10 cellular contexts compared by ENCODE assay signal in genomic region chr10:72258617-72259016, GRCh38. TPM values are rescaled to one million over a fixed set of nuclear protein-coding genes. Genes with fewer than 3 reads are reported as not detected.
DNase-seq lines count a peak whose midpoint lies in the region; ATAC-seq and TF ChIP-seq lines count a peak whose summit lies in the region.
"Had no signal": no experiment of that assay in that cellular context is flagged by ENCODE, and none has a peak within 500 bp of the region (broad histone marks: within the 10 kb centered on the region; RNA-seq: fewer than 3 reads in every experiment).

No MANE protein-coding gene starts in this region.

- H3K9me3 ChIP-seq in Caco-2 (no peaks in the 10 kb centered on the region), PC-9 (ENCODE audit: insufficient read depth, low read depth) (no peaks in the 10 kb centered on the region), esophagus muscularis mucosa (no peaks in the 10 kb centered on the region), gastrocnemius medialis (no peaks in the 10 kb centered on the region)

- WGBS in esophagus muscularis mucosa, result 98% methylated on average over 4 of the region's 4 CpGs

- POLR2A ChIA-PET in Caco-2 (lab: Charles Lee), result interaction anchor here (7.3 kb wide), 1 partner anchor 16 kb away, joined by 163 read pairs; the partner anchor contains the start of gene DDIT4
- POLR2A ChIA-PET in PC-9 (lab: Charles Lee; ENCODE audit: unreplicated experiment), result interaction anchor here (0.6 kb wide), 2 partner anchors 14 to 73 kb away, joined by 3 to 6 read pairs; no protein-coding TSS in a partner anchor

- H3K27ac ChIP-seq in PC-9, result peak overlapping the region; percentile 97
- peak overlapping the region; percentile 93 to 97 (median 94) for H3K27ac ChIP-seq in esophagus muscularis mucosa (replicated peaks in 1 of 4)
- peak overlapping the region; percentile 94 to 99 (median 98) for H3K27ac ChIP-seq in gastrocnemius medialis

- H3K27me3 ChIP-seq in Caco-2 (replicated peaks; ENCODE audit: control insufficient read depth, insufficient read depth, low read length) (no peaks in the 10 kb centered on the region), PC-9 (ENCODE audit: insufficient read depth, low read depth) (no peaks in the 10 kb centered on the region), esophagus muscularis mucosa (no peaks in the 10 kb centered on the region), gastrocnemius medialis (no peaks in the 10 kb centered on the region)

- no peak for TF ChIP-seq EP300 in esophagus muscularis mucosa (IDR thresholded peaks at IDR 0.05)

- no peaks in the 10 kb centered on the region for H3K9me3 Mint-ChIP-seq in Caco-2 (ENCODE audit: unreplicated experiment)

- H3K4me2 ChIP-seq in PC-9, result 0 out of 2 replicates have a peak overlapping the region, but pooled peaks have one; percentile 13

- no peak overlapping the region for H2AFZ ChIP-seq in PC-9

- CTCF ChIA-PET in Caco-2 (lab: Charles Lee), result interaction anchor here (0.5 to 3.3 kb wide), 4 partner anchors 15 to 117 kb away, joined by 3 to 40 read pairs (median 4); partner anchors contain the start of gene DDIT4
- CTCF ChIA-PET in PC-9 (lab: Charles Lee), result interaction anchor here (0.6 kb wide), 1 partner anchor 73 kb away, joined by 4 read pairs; no protein-coding TSS in a partner anchor

- no peaks in the 10 kb centered on the region for H4K20me1 ChIP-seq in PC-9 (ENCODE audit: insufficient read depth)

- BruUV-seq in Caco-2 (replicated peaks; lab: Mats Ljungman, UMichigan) (no TSS peak), PC-9 (replicated peaks; lab: Mats Ljungman, UMichigan) (no TSS peak)

- H3K27ac Mint-ChIP-seq in Caco-2 (ENCODE audit: unreplicated experiment), result peak overlapping the region; percentile 79

- H3K4me3 ChIP-seq in Caco-2 (ENCODE audit: low read depth, low read length) (no peak overlapping the region), PC-9 (no peak overlapping the region), esophagus muscularis mucosa (no peak overlapping the region), gastrocnemius medialis (no peak overlapping the region)

- no peaks in the 10 kb centered on the region for H3K79me2 ChIP-seq in PC-9 (ENCODE audit: low read depth)

- TF ChIP-seq CTCF in Caco-2 (IDR thresholded peaks at IDR 0.05; ENCODE audit: insufficient read depth in 1 of 2, low read depth in 1 of 2, low read length in 1 of 2, severe bottlenecking in 1 of 2, unreplicated experiment in 1 of 2) (no peak), PC-9 (conservative IDR thresholded peaks at IDR 0.05) (no peak), esophagus muscularis mucosa (IDR thresholded peaks at IDR 0.05) (no peak), gastrocnemius medialis (IDR thresholded peaks at IDR 0.05 in 4 of 5, conservative IDR thresholded peaks at IDR 0.05 in 1 of 5) (no peak)

- peaks cover 38% of the 10 kb centered on the region for H3K4me1 Mint-ChIP-seq in Caco-2 (ENCODE audit: low read depth, unreplicated experiment)

- in situ Hi-C loops in gastrocnemius medialis (cut with MboI; ENCODE audit: low sequenced_read_pairs in 4 of 4), result no loop called here

- peaks cover 49% of the 10 kb centered on the region for H3F3A ChIP-seq in PC-9 (ENCODE audit: insufficient read depth, low read depth)

- ATAC-seq in gastrocnemius medialis (no peak), HG03457 (IDR thresholded peaks at IDR 0.05; ENCODE audit: unreplicated experiment) (no peak)

- H3K36me3 ChIP-seq in Caco-2 (ENCODE audit: control insufficient read depth, insufficient read depth, low read length) (no peaks in the 10 kb centered on the region), PC-9 (ENCODE audit: low read depth) (no peaks in the 10 kb centered on the region), esophagus muscularis mucosa (no peaks in the 10 kb centered on the region), gastrocnemius medialis (no peaks in the 10 kb centered on the region)

- H3K4me1 ChIP-seq in Caco-2 (peaks cover 30% of the 10 kb centered on the region), PC-9 (replicated peaks; ENCODE audit: insufficient read depth) (peaks cover 60% of the 10 kb centered on the region), esophagus muscularis mucosa (peaks cover 78 to 89% (median 87%) of the 10 kb centered on the region in 4 donors), gastrocnemius medialis (peaks cover 69 to 70% of the 10 kb centered on the region in 2 donors)

- no peaks in the 10 kb centered on the region for H3K9me2 ChIP-seq in PC-9 (ENCODE audit: insufficient read depth)

- intact Hi-C loops in Caco-2 (cut with micrococcal nuclease; ENCODE audit: unreplicated experiment), result no loop called here
- intact Hi-C loops in PC-9 (cut with micrococcal nuclease; ENCODE audit: unreplicated experiment), result no loop called here
- intact Hi-C loops in esophagus muscularis mucosa (cut with DNase I), result loop anchor here (5.0 kb wide), 1 partner anchor 41 kb away; the partner anchor contains the start of genes ANAPC16 and ASCC1
- intact Hi-C loops in gastrocnemius medialis (cut with DNase I; ENCODE audit: low total_unique reads), result no loop called here

- TF ChIP-seq POLR2A in esophagus muscularis mucosa (IDR thresholded peaks at IDR 0.05; ENCODE audit: low read depth), result no peak
- TF ChIP-seq POLR2A in gastrocnemius medialis (IDR thresholded peaks at IDR 0.05), result no peak

- DNase-seq in Caco-2 (no peak), PC-9 (no peak), esophagus muscularis mucosa (ENCODE audit: extremely low spot score) (no peak), gastrocnemius medialis (no peak), cerebellar cortex (ENCODE audit: low spot score) (no peak), NCI-H2107 (lab: John Stamatoyannopoulos, UW) (no peak)
- DNase-seq: amniotic stem cell, kidney glomerular epithelial cell, MV-4-11 had no signal

- H3K27me3 Mint-ChIP-seq in Caco-2 (ENCODE audit: insufficient read depth, unreplicated experiment), result no peaks in the 10 kb centered on the region

- H3K4me3 Mint-ChIP-seq in Caco-2 (ENCODE audit: unreplicated experiment), result no peak overlapping the region

- peaks cover 19% of the 10 kb centered on the region for H3K36me3 Mint-ChIP-seq in Caco-2 (ENCODE audit: insufficient read depth, unreplicated experiment)

RNA-seq across cellular contexts. Expression of gene DDIT4, which starts 15.1 kb away (rescaled TPM):
- total RNA-seq in Caco-2 (2022) (152 and 155 TPM in 2 replicates), PC-9 (2021) (178 and 212 TPM in 2 replicates), esophagus muscularis mucosa (100 to 1,000 TPM in 3 of 4 donors, 10 to 100 TPM in 1; 77.4 to 247 (median 146) TPM), gastrocnemius medialis (100 to 1,000 TPM; 296 to 667 (median 319) TPM)

RNA-seq across cellular contexts. Expression of gene ASCC1, which starts 42.5 kb away (rescaled TPM):
- total RNA-seq in Caco-2 (2022) (60.1 and 73.7 TPM in 2 replicates), PC-9 (2021) (108 and 129 TPM in 2 replicates), esophagus muscularis mucosa (10 to 100 TPM; 23.5 to 37.8 (median 29.8) TPM), gastrocnemius medialis (10 to 100 TPM; 26.1 to 31.1 (median 29.6) TPM)

RNA-seq across cellular contexts. Expression of gene ANAPC16, which starts 42.8 kb away (rescaled TPM):
- 134 and 144 TPM in 2 replicates for total RNA-seq in Caco-2 (2022)
- total RNA-seq in PC-9 (2021), result 142 and 171 TPM in 2 replicates
- total RNA-seq in esophagus muscularis mucosa, result 100 to 1,000 TPM; 106 to 157 (median 143) TPM
- total RNA-seq in gastrocnemius medialis, result 100 to 1,000 TPM in 2 of 4 donors, 10 to 100 TPM in 2; 70.9 to 168 (median 105) TPM
